In genomic region chr13:113952983-113953520, GRCh38 we compare ENCODE assay signal across 26 cellular contexts. TPM values are rescaled to one million over a fixed set of nuclear protein-coding genes. Genes with fewer than 3 reads are reported as not detected.
"Had no signal": no experiment of that assay in that cellular context is flagged by ENCODE, and none has a peak within 500 bp of the region (broad histone marks: within the 10 kb centered on the region; RNA-seq: fewer than 3 reads in every experiment).

No MANE protein-coding gene starts in this region.

- H3K9me3 ChIP-seq: adrenal gland, breast epithelium had no signal

- H3K36me3 ChIP-seq: adrenal gland, breast epithelium had no signal

- DNase-seq: activated CD4-positive, alpha-beta T cell treated with anti-CD3 and anti-CD28 coated beads for 4 hours; activated CD8-positive, alpha-beta memory T cell treated with anti-CD3 and anti-CD28 coated beads, Interleukin-2, amount 50 U/mL, for 4 hours; activated CD8-positive, alpha-beta T cell treated with anti-CD3 and anti-CD28 coated beads for 36 hours; activated naive CD4-positive, alpha-beta T cell treated with anti-CD3 and anti-CD28 coated beads, Interleukin-2, amount 50 U/mL, for 16 hours; activated naive CD8-positive, alpha-beta T cell treated with anti-CD3 and anti-CD28 coated beads, Interleukin-2, amount 10 ng/mL, durations not matched to agents 7 days and 5 days; activated T-cell treated with anti-CD3 and anti-CD28 coated beads, Interleukin-2, amount 50 U/mL, for 72 hours; adrenal gland; anterior cingulate cortex; Karpas-422; MM.1S; NCI-H1105; NCI-H1436; NCI-H1694 treated with DMSO at 0.1 percent for 48 hours; NCI-H2029 treated with DMSO at 0.1 percent for 48 hours; NCI-H345; NCI-H510A; NCI-H526 treated with DMSO at 0.1 percent for 48 hours; NCI-H82; NK-92 treated with Interleukin-12 subunit alpha and Interleukin-12 subunit beta, amount 100 ng/mL, for 24 hours; OCI-M1; RPMI8226; SHP77 treated with DMSO at 0.1 percent for 48 hours had no signal

- H3K27ac ChIP-seq: adrenal gland, breast epithelium had no signal

- H3K4me3 ChIP-seq: adrenal gland, breast epithelium had no signal

- H3K27me3 ChIP-seq: adrenal gland, breast epithelium had no signal

- ATAC-seq: activated CD4-positive, CD25-positive, alpha-beta regulatory T cell treated with anti-CD3 and anti-CD28 coated beads, Interleukin-2, amount 50 U/mL, for 24 hours; activated CD8-positive, alpha-beta T cell treated with anti-CD3 and anti-CD28 coated beads for 36 hours; activated T-cell treated with anti-CD3 and anti-CD28 coated beads, Interleukin-2, amount 50 U/mL, for 72 hours; Panc1 had no signal

- H3K4me1 ChIP-seq: breast epithelium had no signal

RNA-seq across cellular contexts. Expression of gene C13orf46, which starts 20.8 kb away (rescaled TPM):
- total RNA-seq: SK-MEL-5 had no signal
